Comparison of ENCODE assay signal across 8 cellular contexts in the genomic region with DNA sequence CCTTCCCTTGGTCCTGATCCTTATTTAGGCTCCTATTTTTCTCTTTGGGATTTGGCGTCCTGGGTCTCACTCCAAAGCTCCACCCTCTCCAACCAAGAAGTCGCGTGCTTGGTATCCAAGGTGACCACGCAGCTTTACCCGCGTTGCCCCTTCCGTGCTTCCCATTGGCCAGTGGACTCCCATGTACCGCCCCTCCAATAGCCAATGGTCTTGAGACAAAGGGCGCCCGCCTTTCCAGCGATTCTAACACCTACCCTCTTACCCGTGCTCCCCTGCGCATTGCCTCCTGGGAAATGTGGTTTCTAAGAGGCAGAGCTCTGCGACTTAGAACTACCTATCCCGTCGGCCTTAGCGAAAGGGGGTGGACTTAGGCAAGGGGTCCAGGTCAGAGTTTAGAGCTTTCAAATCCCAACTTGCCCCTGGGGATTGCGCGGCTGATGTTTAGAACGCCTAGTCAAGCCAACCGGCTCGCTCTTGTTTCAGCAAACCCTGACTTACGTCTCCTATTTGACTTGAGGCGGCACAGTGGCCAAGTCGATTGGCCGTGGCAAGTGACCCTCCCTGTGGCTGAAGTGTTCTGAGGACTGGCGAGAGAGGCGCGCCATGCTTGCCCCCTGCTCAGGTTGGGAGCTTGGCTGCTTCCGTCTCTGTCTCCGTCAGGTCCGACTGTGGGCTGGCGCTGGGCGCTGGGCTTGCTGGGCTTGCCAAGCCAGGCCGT.
DNase-seq lines count a peak whose midpoint lies in the region; ATAC-seq and TF ChIP-seq lines count a peak whose summit lies in the region.
"Not testable (repeated sequence)": the region's sequence is repeated elsewhere in the genome, so short reads cannot be mapped to it uniquely, and the experiment has no call there.

A gene (plus strand): TSS at position 395 of the 718 bp plus-strand sequence. CDS start 209 bp downstream, at position 604.

- H3K36me3 Mint-ChIP-seq in dendritic cell treated with granulocyte-macrophage colony-stimulating factor and Interleukin-4, amounts not matched to agents 40 ng/mL and 50 ng/mL, for 4 days (ENCODE audit: low read depth), result not testable (repeated sequence)

- H3K4me1 Mint-ChIP-seq in dendritic cell treated with granulocyte-macrophage colony-stimulating factor and Interleukin-4, amounts not matched to agents 40 ng/mL and 50 ng/mL, for 4 days (ENCODE audit: low read depth), result peaks cover 10% of the 10 kb centered on the region

- H3K27ac Mint-ChIP-seq in dendritic cell treated with granulocyte-macrophage colony-stimulating factor and Interleukin-4, amounts not matched to agents 40 ng/mL and 50 ng/mL, for 4 days, result peak within 1 kb of the TSS; percentile 80

- DNase-seq in NCI-H69 (lab: John Stamatoyannopoulos, UW) (peak; percentile 100), left kidney (ENCODE audit: low read depth, low spot score) (peak; percentile 100)
- peak; percentile 90 for DNase-seq in activated CD4-positive, alpha-beta T cell treated with anti-CD3 and anti-CD28 coated beads, Interleukin-2, amount 50 U/mL, for 1 hour
- peak; percentile 98 for DNase-seq in stimulated activated CD4-positive, alpha-beta T cell treated with anti-CD3 and anti-CD28 coated beads, Interleukin-1b, Interleukin-23, amount 100 ng/mL, for 48 hours

- intact Hi-C loops in dendritic cell treated with granulocyte-macrophage colony-stimulating factor and Interleukin-4, amounts not matched to agents 40 ng/mL and 50 ng/mL, for 4 days (cut with micrococcal nuclease), result loop anchor here (5.0 kb wide), 1 partner anchor 324 kb away; a partner anchor contains a TSS

- ATAC-seq in GM19372 (IDR thresholded peaks at IDR 0.05; ENCODE audit: low read depth, unreplicated experiment), result peak; percentile 98
- peak; percentile 98 for ATAC-seq in HG03521 (IDR thresholded peaks at IDR 0.05; ENCODE audit: unreplicated experiment)

- H3K9me3 Mint-ChIP-seq in dendritic cell treated with granulocyte-macrophage colony-stimulating factor and Interleukin-4, amounts not matched to agents 40 ng/mL and 50 ng/mL, for 4 days, result not testable (repeated sequence)

- not testable (repeated sequence) for TF ChIP-seq CTCF in C4-2B (conservative IDR thresholded peaks at IDR 0.05)

- H3K27me3 Mint-ChIP-seq in dendritic cell treated with granulocyte-macrophage colony-stimulating factor and Interleukin-4, amounts not matched to agents 40 ng/mL and 50 ng/mL, for 4 days, result not testable (repeated sequence)

- peak within 1 kb of the TSS; percentile 83 for H3K4me3 Mint-ChIP-seq in dendritic cell treated with granulocyte-macrophage colony-stimulating factor and Interleukin-4, amounts not matched to agents 40 ng/mL and 50 ng/mL, for 4 days

- H3K27ac ChIP-seq in C4-2B, result peak within 1 kb of the TSS; percentile 61

Comparison
In these comparisons a context has a peak if more than half of its experiments do, and no peak if none do; other contexts are left out.
1. Peak in every context shown above with its lines: DNase-seq, ATAC-seq and H3K27ac ChIP-seq.